ENCODE assay signal across 26 cellular contexts in genomic region chr9:126033956-126034355, GRCh38.
"Had no signal": no experiment of that assay in that cellular context is flagged by ENCODE, and none has a peak within 500 bp of the region (broad histone marks: within the 10 kb centered on the region; RNA-seq: fewer than 3 reads in every experiment).

No MANE protein-coding gene starts in this region.

- H3K9me3 ChIP-seq: adrenal gland, ascending aorta, breast epithelium, colonic mucosa had no signal

- H3K27ac ChIP-seq: adrenal gland, ascending aorta, breast epithelium, cardiac muscle cell, colonic mucosa had no signal

- H3K4me1 ChIP-seq: ascending aorta, breast epithelium, colonic mucosa had no signal

- H3K36me3 ChIP-seq: adrenal gland, ascending aorta, breast epithelium, cardiac muscle cell, colonic mucosa had no signal

- DNase-seq: activated CD4-positive, alpha-beta memory T cell treated with anti-CD3 and anti-CD28 coated beads, Interleukin-2, amount 10 ng/mL, durations not matched to agents 7 days and 5 days; activated CD4-positive, alpha-beta T cell treated with anti-CD3 and anti-CD28 coated beads for 36 hours; activated CD4-positive, alpha-beta T cell treated with anti-CD3 and anti-CD28 coated beads, Interleukin-2, amount 10 ng/mL, durations not matched to agents 24 days and 14 days; activated CD4-positive, CD25-positive, alpha-beta regulatory T cell; activated CD4-positive, CD25-positive, alpha-beta regulatory T cell treated with anti-CD3 and anti-CD28 coated beads, Interleukin-2, amount 50 U/mL, for 72 hours; activated CD8-positive, alpha-beta memory T cell treated with anti-CD3 and anti-CD28 coated beads, Interleukin-2, amount 50 U/mL, for 48 hours; activated effector memory CD4-positive, alpha-beta T cell treated with anti-CD3 and anti-CD28 coated beads, Interleukin-2, amount 50 U/mL, for 16 hours; activated naive CD4-positive, alpha-beta T cell treated with anti-CD3 and anti-CD28 coated beads for 36 hours; activated naive CD8-positive, alpha-beta T cell treated with anti-CD3 and anti-CD28 coated beads for 36 hours; activated naive CD8-positive, alpha-beta T cell treated with anti-CD3 and anti-CD28 coated beads, Interleukin-2, amount 50 U/mL, for 24 hours; activated T-cell treated with anti-CD3 and anti-CD28 coated beads, Interleukin-2, amount 50 U/mL, for 4 hours; adrenal gland; amygdala; colonic mucosa; effector CD8-positive, alpha-beta T cell; foreskin fibroblast; T-helper 2 cell had no signal

- H3K4me3 ChIP-seq: adrenal gland, ascending aorta, breast epithelium, cardiac muscle cell, colonic mucosa had no signal

- ATAC-seq: activated CD4-positive, alpha-beta T cell treated with anti-CD3 and anti-CD28 coated beads for 36 hours; activated naive CD8-positive, alpha-beta T cell treated with anti-CD3 and anti-CD28 coated beads, Interleukin-2, amount 50 U/mL, for 24 hours; activated T-cell treated with anti-CD3 and anti-CD28 coated beads, Interleukin-2, amount 50 U/mL, for 4 hours; esophagus mucosa had no signal

- H3K9me3 Mint-ChIP-seq: activated CD4-positive, alpha-beta memory T cell treated with anti-CD3 and anti-CD28 coated beads, Interleukin-2, amount 10 ng/mL, durations not matched to agents 7 days and 5 days; activated CD4-positive, alpha-beta T cell treated with anti-CD3 and anti-CD28 coated beads, Interleukin-2, amount 10 ng/mL, durations not matched to agents 24 days and 14 days; activated naive CD4-positive, alpha-beta T cell treated with anti-CD3 and anti-CD28 coated beads for 36 hours; activated naive CD4-positive, alpha-beta T cell treated with anti-CD3 and anti-CD28 coated beads, Interleukin-2, amount 50 U/mL, for 24 hours; activated naive CD8-positive, alpha-beta T cell treated with anti-CD3 and anti-CD28 coated beads for 36 hours; activated naive CD8-positive, alpha-beta T cell treated with anti-CD3 and anti-CD28 coated beads, Interleukin-2, amount 50 U/mL, for 24 hours; activated T-cell treated with anti-CD3 and anti-CD28 coated beads, Interleukin-2, amount 50 U/mL, for 4 hours; activated T-helper 2 cell treated with anti-CD3 and anti-CD28 coated beads, Interferon-gamma antibody, Interleukin-2, Interleukin-4, amounts not matched to agents 10 μg/mL and 5 μg/mL and 100 μg/mL, durations not matched to agents 14 hours and 24 hours and 36 hours; central memory CD8-positive, alpha-beta T cell had no signal

- FAIRE-seq: frontal cortex had no signal

- H3K4me3 Mint-ChIP-seq: activated CD4-positive, alpha-beta memory T cell treated with anti-CD3 and anti-CD28 coated beads, Interleukin-2, amount 10 ng/mL, durations not matched to agents 7 days and 5 days; activated CD4-positive, alpha-beta T cell treated with anti-CD3 and anti-CD28 coated beads for 36 hours; activated CD4-positive, alpha-beta T cell treated with anti-CD3 and anti-CD28 coated beads, Interleukin-2, amount 10 ng/mL, durations not matched to agents 24 days and 14 days; activated naive CD4-positive, alpha-beta T cell treated with anti-CD3 and anti-CD28 coated beads for 36 hours; activated naive CD4-positive, alpha-beta T cell treated with anti-CD3 and anti-CD28 coated beads, Interleukin-2, amount 50 U/mL, for 24 hours; activated naive CD8-positive, alpha-beta T cell treated with anti-CD3 and anti-CD28 coated beads for 36 hours; activated naive CD8-positive, alpha-beta T cell treated with anti-CD3 and anti-CD28 coated beads, Interleukin-2, amount 50 U/mL, for 24 hours; activated T-cell treated with anti-CD3 and anti-CD28 coated beads, Interleukin-2, amount 50 U/mL, for 4 hours; brain; central memory CD8-positive, alpha-beta T cell had no signal

- H3K36me3 Mint-ChIP-seq: activated naive CD4-positive, alpha-beta T cell treated with anti-CD3 and anti-CD28 coated beads, Interleukin-2, amount 50 U/mL, for 24 hours; activated naive CD8-positive, alpha-beta T cell treated with anti-CD3 and anti-CD28 coated beads for 36 hours; brain had no signal

- H3K27ac Mint-ChIP-seq: activated CD4-positive, alpha-beta memory T cell treated with anti-CD3 and anti-CD28 coated beads, Interleukin-2, amount 10 ng/mL, durations not matched to agents 7 days and 5 days; activated CD4-positive, alpha-beta T cell treated with anti-CD3 and anti-CD28 coated beads for 36 hours; activated CD4-positive, alpha-beta T cell treated with anti-CD3 and anti-CD28 coated beads, Interleukin-2, amount 10 ng/mL, durations not matched to agents 24 days and 14 days; activated naive CD4-positive, alpha-beta T cell treated with anti-CD3 and anti-CD28 coated beads for 36 hours; activated naive CD4-positive, alpha-beta T cell treated with anti-CD3 and anti-CD28 coated beads, Interleukin-2, amount 50 U/mL, for 24 hours; activated naive CD8-positive, alpha-beta T cell treated with anti-CD3 and anti-CD28 coated beads for 36 hours; activated naive CD8-positive, alpha-beta T cell treated with anti-CD3 and anti-CD28 coated beads, Interleukin-2, amount 50 U/mL, for 24 hours; activated T-helper 2 cell treated with anti-CD3 and anti-CD28 coated beads, Interferon-gamma antibody, Interleukin-2, Interleukin-4, amounts not matched to agents 10 μg/mL and 5 μg/mL and 100 μg/mL, durations not matched to agents 14 hours and 24 hours and 36 hours; brain had no signal

- H3K4me1 Mint-ChIP-seq: activated CD4-positive, alpha-beta memory T cell treated with anti-CD3 and anti-CD28 coated beads, Interleukin-2, amount 10 ng/mL, durations not matched to agents 7 days and 5 days; activated CD4-positive, alpha-beta T cell treated with anti-CD3 and anti-CD28 coated beads for 36 hours; activated CD4-positive, alpha-beta T cell treated with anti-CD3 and anti-CD28 coated beads, Interleukin-2, amount 10 ng/mL, durations not matched to agents 24 days and 14 days; activated naive CD4-positive, alpha-beta T cell treated with anti-CD3 and anti-CD28 coated beads, Interleukin-2, amount 50 U/mL, for 24 hours; activated naive CD8-positive, alpha-beta T cell treated with anti-CD3 and anti-CD28 coated beads for 36 hours; activated naive CD8-positive, alpha-beta T cell treated with anti-CD3 and anti-CD28 coated beads, Interleukin-2, amount 50 U/mL, for 24 hours; central memory CD8-positive, alpha-beta T cell had no signal

- H3K27me3 ChIP-seq: adrenal gland, ascending aorta, cardiac muscle cell, colonic mucosa had no signal
